18 cellular contexts compared by ENCODE assay signal in the genomic region with DNA sequence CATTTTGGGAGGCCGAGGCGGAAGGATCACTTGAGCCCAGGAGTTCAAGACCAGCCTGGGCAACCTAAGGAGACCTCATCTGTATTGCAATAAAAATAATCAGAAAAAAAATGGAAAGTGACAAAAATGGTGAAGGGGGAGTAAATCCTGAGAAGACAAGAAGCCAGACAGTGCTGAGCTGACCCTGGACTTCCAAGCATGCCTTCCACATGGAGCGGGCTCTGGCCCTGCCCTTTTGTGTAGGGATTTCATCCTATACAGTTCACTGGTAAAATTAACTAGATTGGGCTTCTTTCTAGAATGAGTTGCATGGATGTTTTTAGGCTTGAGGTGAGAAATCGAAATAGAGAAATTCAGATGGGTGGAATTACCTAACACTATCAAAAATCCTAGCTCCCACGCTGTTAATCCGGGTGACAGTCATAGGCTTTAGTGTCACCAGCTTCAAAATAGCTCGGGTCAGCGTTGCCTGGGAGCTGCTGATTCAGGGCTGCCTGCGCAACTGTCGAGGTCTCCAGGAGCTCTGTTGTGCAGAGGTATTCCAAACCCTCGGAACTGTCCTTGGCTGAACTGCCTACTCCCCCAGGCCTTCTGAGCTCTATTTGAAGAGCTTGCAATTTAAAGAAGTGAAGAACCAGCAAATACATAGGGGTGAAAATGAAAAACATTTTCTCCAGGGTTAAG. TPM values are rescaled to one million over a fixed set of nuclear protein-coding genes. Genes with fewer than 3 reads are reported as not detected.
DNase-seq lines count a peak whose midpoint lies in the region; ATAC-seq, FAIRE-seq and TF ChIP-seq lines count a peak whose summit lies in the region.
"Had no signal": no experiment of that assay in that cellular context is flagged by ENCODE, and none has a peak within 500 bp of the region (broad histone marks: within the 10 kb centered on the region; RNA-seq: fewer than 3 reads in every experiment).

No MANE protein-coding gene starts in this region.

- H3K79me2 ChIP-seq in neural cell (replicated peaks; ENCODE audit: insufficient read depth, low read length) = no peaks in the 10 kb centered on the region

- WGBS in pancreas, 2 donors = 71 to 82% methylated on average over 11 of the region's 11 CpGs

- intact Hi-C loops in pancreas (cut with DNase I) = no loop called here

- H3K9me2 ChIP-seq in neural cell (ENCODE audit: insufficient read depth, low read length) = no peaks in the 10 kb centered on the region

- ATAC-seq in esophagus mucosa = peak; percentile 42
- no peak for ATAC-seq in pancreas
- ATAC-seq: sciatic nerve; stimulated activated effector memory CD8-positive, alpha-beta T cell treated with anti-CD3 and anti-CD28 coated beads, Interleukin-12 subunit alpha, Interleukin-12 subunit beta, amount 100 ng/mL, for 72 hours had no signal

- no peaks in the 10 kb centered on the region for H3K4me1 ChIP-seq in pancreas
- H3K4me1 ChIP-seq: adrenal gland had no signal

- H3K9me3 ChIP-seq in neural cell (ENCODE audit: low read length) = no peaks in the 10 kb centered on the region
- no peaks in the 10 kb centered on the region for H3K9me3 ChIP-seq in pancreas
- H3K9me3 ChIP-seq: adrenal gland had no signal

- TF ChIP-seq RAD21 in neural cell (conservative IDR thresholded peaks at IDR 0.05) = no peak

- no peak overlapping the region for H3K4me3 ChIP-seq in neural cell (ENCODE audit: low read length)
- no peak overlapping the region for H3K4me3 ChIP-seq in pancreas
- H3K4me3 ChIP-seq: adrenal gland, SK-N-MC had no signal

- no peaks in the 10 kb centered on the region for H3F3A ChIP-seq in neural cell (ENCODE audit: insufficient read depth, low read length, poor library complexity, severe bottlenecking)

- no peak overlapping the region for H2AFZ ChIP-seq in neural cell (ENCODE audit: low read depth, low read length)

- H4K20me1 ChIP-seq in neural cell (ENCODE audit: insufficient read depth) = no peaks in the 10 kb centered on the region

- H3K4me2 ChIP-seq in neural cell (ENCODE audit: low read length) = no peak overlapping the region

- TF ChIP-seq CTCF in neural cell (IDR thresholded peaks at IDR 0.05; ENCODE audit: poor library complexity, severe bottlenecking) = no peak
- TF ChIP-seq CTCF in GM10266 (IDR thresholded peaks at IDR 0.05; ENCODE audit: control insufficient read depth, insufficient read depth, low read depth, missing control alignments) = no peak
- no peak for TF ChIP-seq CTCF in pancreas (IDR thresholded peaks at IDR 0.05)

- H3K27me3 ChIP-seq in neural cell (ENCODE audit: insufficient read depth, low read depth, low read length) = no peaks in the 10 kb centered on the region
- no peaks in the 10 kb centered on the region for H3K27me3 ChIP-seq in pancreas

- H3K9ac ChIP-seq in neural cell (ENCODE audit: low read length) = peak overlapping the region; percentile 21

- H3K36me3 ChIP-seq in neural cell (ENCODE audit: insufficient read depth, low read length) = no peaks in the 10 kb centered on the region
- no peaks in the 10 kb centered on the region for H3K36me3 ChIP-seq in pancreas
- H3K36me3 ChIP-seq: adrenal gland had no signal

- H3K27ac ChIP-seq in neural cell (ENCODE audit: low read length) (no peak overlapping the region), pancreas (no peak overlapping the region)
- H3K27ac ChIP-seq: adrenal gland, C4-2B, epithelial cell of prostate, SK-N-MC had no signal

- no peak for FAIRE-seq in pancreas (lab: Jason Lieb, UNC)
- FAIRE-seq: H54, islet of Langerhans had no signal

- peak; percentile 88 for DNase-seq in NCI-H82 (lab: John Stamatoyannopoulos, UW)
- peak; percentile 47 for DNase-seq in superior temporal gyrus (ENCODE audit: extremely low spot score)
- DNase-seq in GM10266 (ENCODE audit: extremely low spot score) = no peak
- no peak for DNase-seq in activated CD8-positive, alpha-beta memory T cell treated with anti-CD3 and anti-CD28 coated beads for 24 hours
- no peak for DNase-seq in pancreas
- DNase-seq: activated CD4-positive, alpha-beta memory T cell treated with anti-CD3 and anti-CD28 coated beads for 36 hours; DMS79 treated with DMSO at 0.1 percent for 48 hours; IMR-90 had no signal

- no peak for TF ChIP-seq EP300 in neural cell (conservative IDR thresholded peaks at IDR 0.05; ENCODE audit: poor library complexity, severe bottlenecking)

TF ChIP-seq in neural cell, 6 proteins besides CTCF, POLR2A, EP300 and RAD21:
- TF ChIP-seq REST (IDR thresholded peaks at IDR 0.05; ENCODE audit: borderline replicate concordance) = no peak
- TF ChIP-seq POLR2AphosphoS5 (IDR thresholded peaks at IDR 0.05) = no peak
- no peak for TF ChIP-seq TAF1 (IDR thresholded peaks at IDR 0.05; ENCODE audit: low read depth)
- TF ChIP-seq EZH2 (IDR thresholded peaks at IDR 0.05; ENCODE audit: borderline replicate concordance, insufficient read depth, low read length, poor library complexity, severe bottlenecking) = no peak
- TF ChIP-seq MXI1 (conservative IDR thresholded peaks at IDR 0.05; ENCODE audit: poor library complexity, severe bottlenecking) = no peak
- no peak for TF ChIP-seq SMC3 (conservative IDR thresholded peaks at IDR 0.05; ENCODE audit: poor library complexity)

RNA-seq across cellular contexts. Expression of gene ZNF532, which starts 21.6 kb away (rescaled TPM):
- total RNA-seq in esophagus mucosa = 28.3 TPM
- polyA plus RNA-seq in neural cell = 119 and 132 TPM in 2 replicates
- 405 and 429 TPM in 2 replicates for polyA minus RNA-seq in neural cell
- 10 to 100 TPM in 2 of 6 donors, 1 to 10 TPM in 4; 6.3 to 21.2 (median 8.8) TPM for total RNA-seq in pancreas
- 10 to 100 TPM in 1 of 2 donors, 1 to 10 TPM in 1; 5.7 to 11.8 TPM for polyA plus RNA-seq in pancreas

Comparison
In these comparisons a context has a peak if more than half of its experiments do, and no peak if none do; other contexts are left out.
1. DNase-seq: peak in NCI-H82 (single experiment) and superior temporal gyrus (single experiment); none in GM10266 (single experiment), activated CD8-positive, alpha-beta memory T cell treated with anti-CD3 and anti-CD28 coated beads for 24 hours (single experiment) and pancreas (0 of 6).